ENCODE assay signal across 26 cellular contexts in the genomic region with DNA sequence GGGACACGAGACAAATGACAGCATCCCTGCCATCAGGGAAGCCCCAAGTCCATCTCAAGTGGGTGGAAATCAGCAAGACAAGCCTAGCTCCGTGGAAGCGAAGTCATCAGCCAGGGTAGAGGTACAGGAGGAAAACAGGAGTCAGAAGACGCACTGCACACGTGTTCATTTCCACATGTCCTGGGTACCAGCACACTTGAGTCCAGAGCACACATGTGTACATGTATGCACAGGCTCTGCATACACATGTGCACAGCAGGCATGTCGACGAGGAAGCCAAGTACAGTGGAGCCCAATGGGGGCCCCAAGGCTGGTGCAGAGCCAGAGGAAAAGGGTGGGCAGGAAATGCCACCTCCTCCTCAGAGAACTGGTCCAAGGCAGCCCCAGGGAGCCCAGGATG.
"Had no signal": no experiment of that assay in that cellular context is flagged by ENCODE, and none has a peak within 500 bp of the region (broad histone marks: within the 10 kb centered on the region; RNA-seq: fewer than 3 reads in every experiment).

No MANE protein-coding gene starts in this region.

- ATAC-seq: gastrocnemius medialis; left lung; lower lobe of right lung; natural killer cell; sciatic nerve; stimulated activated memory B cell treated with anti-CD40 and anti-IgM and Interleukin-4, amounts not matched to agents 10 μg/mL and 1 μg/mL and 100 μg/mL, for 72 hours had no signal

- H3K4me1 Mint-ChIP-seq: immature natural killer cell; memory B cell; natural killer cell; stimulated activated memory B cell treated with anti-CD40 and anti-IgM and Interleukin-4, amounts not matched to agents 10 μg/mL and 1 μg/mL and 100 μg/mL, for 72 hours had no signal

- H3K27ac ChIP-seq: dorsolateral prefrontal cortex, epithelial cell of prostate, esophagus muscularis mucosa, gastrocnemius medialis, left lung, lower lobe of right lung, parathyroid adenoma, prostate gland, spleen, tibial artery, upper lobe of left lung, uterus had no signal

- H3K4me3 Mint-ChIP-seq: immature natural killer cell; memory B cell; mesothelial cell of epicardium; natural killer cell; neural crest cell; stimulated activated memory B cell treated with anti-CD40 and anti-IgM and Interleukin-4, amounts not matched to agents 10 μg/mL and 1 μg/mL and 100 μg/mL, for 72 hours; stimulated activated naive CD8-positive, alpha-beta T cell treated with anti-CD3 and anti-CD28 coated beads, Interleukin-15, Interleukin-2, amounts not matched to agents 100 ng/mL and 50 ng/mL, for 24 hours had no signal

- H3K36me3 Mint-ChIP-seq: immature natural killer cell; memory B cell; mesothelial cell of epicardium; natural killer cell; stimulated activated memory B cell treated with anti-CD40 and anti-IgM and Interleukin-4, amounts not matched to agents 10 μg/mL and 1 μg/mL and 100 μg/mL, for 72 hours had no signal

- H3K4me1 ChIP-seq: prostate gland, uterus had no signal

- H3K36me3 ChIP-seq: esophagus muscularis mucosa, gastrocnemius medialis, left lung, lower lobe of right lung, prostate gland, spleen, tibial artery, upper lobe of left lung, uterus had no signal

- H3K9ac ChIP-seq: parathyroid adenoma had no signal

- H3K9me3 ChIP-seq: esophagus muscularis mucosa, gastrocnemius medialis, left lung, lower lobe of right lung, prostate gland, spleen, tibial artery, upper lobe of left lung, uterus had no signal

- DNase-seq: cortex of kidney; dorsolateral prefrontal cortex; effector CD8-positive, alpha-beta T cell; gastrocnemius medialis; immature natural killer cell; left lung; lower lobe of right lung; natural killer cell; occipital lobe; spleen; stimulated activated CD4-positive, alpha-beta T cell treated with anti-CD3 and anti-CD28 coated beads, Interleukin-15, amount 100 ng/mL, for 24 hours; stimulated activated CD4-positive, alpha-beta T cell treated with anti-CD3 and anti-CD28 coated beads, Interleukin-1b, Interleukin-23, amount 100 ng/mL, for 48 hours; stimulated activated CD4-positive, alpha-beta T cell treated with anti-CD3 and anti-CD28 coated beads, Interleukin-4, amount 100 ng/mL, for 24 hours; tibial artery; uterus had no signal

- H3K27me3 Mint-ChIP-seq: stimulated activated memory B cell treated with anti-CD40 and anti-IgM and Interleukin-4, amounts not matched to agents 10 μg/mL and 1 μg/mL and 100 μg/mL, for 72 hours had no signal

- H3K9me3 Mint-ChIP-seq: immature natural killer cell; mesothelial cell of epicardium; natural killer cell; neural crest cell; stimulated activated naive CD8-positive, alpha-beta T cell treated with anti-CD3 and anti-CD28 coated beads, Interleukin-15, Interleukin-2, amounts not matched to agents 100 ng/mL and 50 ng/mL, for 24 hours had no signal

- H3K27me3 ChIP-seq: dorsolateral prefrontal cortex, esophagus muscularis mucosa, gastrocnemius medialis, left lung, spleen, tibial artery, upper lobe of left lung, uterus had no signal

- H3K4me3 ChIP-seq: dorsolateral prefrontal cortex, esophagus muscularis mucosa, gastrocnemius medialis, left lung, lower lobe of right lung, prostate gland, spleen, tibial artery, upper lobe of left lung, uterus had no signal

- H3K27ac Mint-ChIP-seq: immature natural killer cell; memory B cell; natural killer cell; stimulated activated memory B cell treated with anti-CD40 and anti-IgM and Interleukin-4, amounts not matched to agents 10 μg/mL and 1 μg/mL and 100 μg/mL, for 72 hours; stimulated activated naive CD8-positive, alpha-beta T cell treated with anti-CD3 and anti-CD28 coated beads, Interleukin-15, Interleukin-2, amounts not matched to agents 100 ng/mL and 50 ng/mL, for 24 hours had no signal
